ENCODE assay signal across 16 cellular contexts in genomic region chr1:30330644-30331043, GRCh38.
DNase-seq lines count a peak whose midpoint lies in the region; ATAC-seq, FAIRE-seq and TF ChIP-seq lines count a peak whose summit lies in the region.
"Had no signal": no experiment of that assay in that cellular context is flagged by ENCODE, and none has a peak within 500 bp of the region (broad histone marks: within the 10 kb centered on the region; RNA-seq: fewer than 3 reads in every experiment).

No MANE protein-coding gene starts in this region.

- intact Hi-C loops in left ventricle myocardium inferior (cut with micrococcal nuclease), result no loop called here
- intact Hi-C loops in K562 (cut with micrococcal nuclease), result no loop called here

- peaks cover 3% of the 10 kb centered on the region; the same call in 1 of the 2 replicates for H4K20me1 ChIP-seq in K562 (replicated peaks; ENCODE audit: control insufficient read depth, insufficient read depth, low read length)

- H3K4me2 ChIP-seq in K562 (ENCODE audit: insufficient read depth, low read length), result no peak overlapping the region

- H3K79me2 ChIP-seq in K562 (ENCODE audit: control insufficient read depth, insufficient read depth, low read length), result no peaks in the 10 kb centered on the region

- in situ Hi-C loops in K562 (cut with MboI) (no loop called here), brain microvascular endothelial cell (cut with HindIII; ENCODE audit: low pct_ligation_motif_present, low sequenced_read_pairs) (no loop called here)

- POLR2A ChIA-PET in K562 (lab: Yijun Ruan, JAX), result no interaction called here

- TF ChIP-seq CTCF in right atrium auricular region (IDR thresholded peaks at IDR 0.05) (no peak), left ventricle myocardium inferior (IDR thresholded peaks at IDR 0.05; ENCODE audit: borderline replicate concordance) (no peak), K562 (IDR thresholded peaks at IDR 0.05 in 2 of 3, conservative IDR thresholded peaks at IDR 0.05 in 1 of 3; ENCODE audit: insufficient read depth in 2 of 3, low read depth in 1 of 3, low read length in 3 of 3) (no peak), lung (IDR thresholded peaks at IDR 0.05; ENCODE audit: control extremely low read depth, extremely low read depth) (no peak), brain microvascular endothelial cell (IDR thresholded peaks at IDR 0.05; ENCODE audit: low read depth, low read length, missing control alignments) (no peak)

- TF ChIP-seq EP300 in K562 (IDR thresholded peaks at IDR 0.05; ENCODE audit: low read length), result no peak

- H3K9me3 ChIP-seq in right atrium auricular region (no peaks in the 10 kb centered on the region), left ventricle myocardium inferior (replicated peaks) (no peaks in the 10 kb centered on the region), K562 (replicated peaks; ENCODE audit: control insufficient read depth, insufficient read depth, low read depth, low read length) (no peaks in the 10 kb centered on the region), lung (ENCODE audit: control insufficient read depth in 2 of 2, insufficient read depth in 1 of 2, low read length in 1 of 2) (no peaks in the 10 kb centered on the region)
- H3K9me3 ChIP-seq: BE2C had no signal

- ATAC-seq in K562 (no peak), lung (ENCODE audit: insufficient read depth, low FRiP score) (no peak), HG03039 (IDR thresholded peaks at IDR 0.05; ENCODE audit: unreplicated experiment) (no peak)

- H3K4me1 ChIP-seq in right atrium auricular region, result no peaks in the 10 kb centered on the region
- no peaks in the 10 kb centered on the region for H3K4me1 ChIP-seq in left ventricle myocardium inferior
- no peaks in the 10 kb centered on the region for H3K4me1 ChIP-seq in K562 (replicated peaks in 1 of 2; ENCODE audit: control insufficient read depth in 2 of 2, insufficient read depth in 2 of 2, low read length in 2 of 2)
- no peaks in the 10 kb centered on the region for H3K4me1 ChIP-seq in lung (ENCODE audit: control insufficient read depth in 2 of 2, insufficient read depth in 2 of 2, low read length in 2 of 2)
- H3K4me1 ChIP-seq: BE2C had no signal

- DNase-seq in right atrium auricular region (ENCODE audit: low spot score), result peak; percentile 26
- no peak for DNase-seq in left ventricle myocardium inferior
- DNase-seq in K562 (ENCODE audit: extremely low read depth in 1 of 4, low spot score in 3 of 4), result no peak
- peak; percentile 10 for DNase-seq in lung (ENCODE audit: low spot score)
- DNase-seq in brain microvascular endothelial cell, result no peak
- DNase-seq: BE2C; CD4-positive, alpha-beta memory T cell; DMS153; DMS79; GDM1; GOT3; HFFc6; IMR-90; KBM-7 had no signal

- H3K4me3 ChIP-seq in right atrium auricular region (no peak overlapping the region), left ventricle myocardium inferior (no peak overlapping the region), K562 (no peak overlapping the region), lung (no peak overlapping the region), brain microvascular endothelial cell (ENCODE audit: low read depth, low read length) (no peak overlapping the region)

- H3K9me1 ChIP-seq in K562 (ENCODE audit: control insufficient read depth, insufficient read depth, low read length), result peaks cover 5% of the 10 kb centered on the region

- no peak for FAIRE-seq in K562 (lab: Jason Lieb, UNC)

- H3K27me3 ChIP-seq in right atrium auricular region (no peaks in the 10 kb centered on the region), left ventricle myocardium inferior (ENCODE audit: low read depth) (peaks cover 69% of the 10 kb centered on the region), K562 (ENCODE audit: control insufficient read depth in 2 of 2, insufficient read depth in 2 of 2, low read length in 2 of 2) (peaks cover 0 to 44% of the 10 kb centered on the region in 2 experiments; a peak in 2 of 5 replicates), lung (ENCODE audit: control insufficient read depth, insufficient read depth) (no peaks in the 10 kb centered on the region), brain microvascular endothelial cell (replicated peaks) (no peaks in the 10 kb centered on the region)
- H3K27me3 ChIP-seq: BE2C had no signal

- CTCF ChIA-PET in K562 (lab: Yijun Ruan, JAX; ENCODE audit: low intra/inter-chr PET ratio), result interaction anchor here (0.6 kb wide), 2 partner anchors 377 to 1198 kb away, joined by 3 to 6 read pairs; no protein-coding TSS in a partner anchor

- no peak for TF ChIP-seq RAD21 in K562 (CRISPR knock-in tag; conservative IDR thresholded peaks at IDR 0.05 in 1 of 2, IDR thresholded peaks at IDR 0.05 in 1 of 2)

- WGBS in K562 (ENCODE audit: insufficient coverage, low coverage, missing lambda C conversion rate), result 0% methylated on average over 7 of the region's 7 CpGs
- 71% methylated on average over 7 of the region's 7 CpGs for WGBS in lung, 2 donors

- BruUV-seq in K562 (replicated peaks; lab: Mats Ljungman, UMichigan), result no TSS peak

- H2AFZ ChIP-seq in K562 (ENCODE audit: low read depth, low read length), result no peak overlapping the region

- H3K9ac ChIP-seq in K562 (ENCODE audit: insufficient read depth in 1 of 2, low read depth in 2 of 2, low read length in 2 of 2), result no peak overlapping the region

- H3K36me3 ChIP-seq in right atrium auricular region (no peaks in the 10 kb centered on the region), left ventricle myocardium inferior (no peaks in the 10 kb centered on the region), K562 (ENCODE audit: control insufficient read depth, insufficient read depth, low read length) (no peaks in the 10 kb centered on the region), lung (ENCODE audit: control insufficient read depth in 2 of 2, insufficient read depth in 2 of 2, low read length in 2 of 2) (no peaks in the 10 kb centered on the region), brain microvascular endothelial cell (replicated peaks) (no peaks in the 10 kb centered on the region)
- H3K36me3 ChIP-seq: BE2C had no signal

- H3K27ac ChIP-seq in right atrium auricular region, result no peak overlapping the region
- no peak overlapping the region for H3K27ac ChIP-seq in left ventricle myocardium inferior (replicated peaks)
- H3K27ac ChIP-seq in K562 (ENCODE audit: extremely low read depth, low read depth, low read length), result no peak overlapping the region
- no peak overlapping the region for H3K27ac ChIP-seq in lung (ENCODE audit: low read depth in 1 of 2, low read length in 1 of 2)
- no peak overlapping the region for H3K27ac ChIP-seq in brain microvascular endothelial cell
- H3K27ac ChIP-seq: HL-60 had no signal

- TF ChIP-seq POLR2A in K562 (conservative IDR thresholded peaks at IDR 0.05), result no peak

TF ChIP-seq in K562, 482 proteins besides CTCF, POLR2A, EP300 and RAD21:
- TF ChIP-seq DPF2 (IDR thresholded peaks at IDR 0.05), result no peak
- no peak for TF ChIP-seq NRF1 (conservative IDR thresholded peaks at IDR 0.05 in 1 of 2, IDR thresholded peaks at IDR 0.05 in 1 of 2)
- TF ChIP-seq PML (IDR thresholded peaks at IDR 0.05; ENCODE audit: low read length), result no peak
- no peak for TF ChIP-seq PRDM10 (IDR thresholded peaks at IDR 0.05; ENCODE audit: partially characterized antibody)
- TF ChIP-seq RBM25 (IDR thresholded peaks at IDR 0.05; ENCODE audit: low read depth, low read length, severe bottlenecking), result peak; percentile 60
- TF ChIP-seq SIRT6 (IDR thresholded peaks at IDR 0.05; ENCODE audit: low read depth, low read length), result no peak
- TF ChIP-seq ZC3H8 (IDR thresholded peaks at IDR 0.05), result no peak
- 0 out of 2 replicates have a peak, but pooled peaks have one; percentile 35 for TF ChIP-seq ESRRA (IDR thresholded peaks at IDR 0.05; ENCODE audit: borderline replicate concordance, low read depth)
- TF ChIP-seq SMAD4 (CRISPR knock-in tag; conservative IDR thresholded peaks at IDR 0.05), result no peak

Comparison
In these comparisons a context has a peak if more than half of its experiments do, and no peak if none do; other contexts are left out.
1. DNase-seq: peak in right atrium auricular region (single experiment) and lung (single experiment); none in left ventricle myocardium inferior (single experiment), K562 (0 of 4) and brain microvascular endothelial cell (single experiment).